In genomic region chr1:150678988-150679387, GRCh38 we compare ENCODE assay signal across 2 cellular contexts.
TF ChIP-seq lines count a peak whose summit lies in the region.

No MANE protein-coding gene starts in this region.

TF ChIP-seq in HepG2, 621 proteins besides CTCF, POLR2A, EP300 and RAD21:
- TF ChIP-seq TMF1 (CRISPR knock-in tag; IDR thresholded peaks at IDR 0.05; ENCODE audit: low read depth) (no peak), MAFK (conservative IDR thresholded peaks at IDR 0.05 in 1 of 2, IDR thresholded peaks at IDR 0.05 in 1 of 2; ENCODE audit: low read length in 2 of 2) (peak; percentile 50 to 56; a peak in 3 of 4 replicates), MAFF (IDR thresholded peaks at IDR 0.05; ENCODE audit: low read depth, low read length) (peak; percentile 42; the same call in 1 of the 2 replicates)

TF ChIP-seq in WTC11, 78 proteins besides CTCF, POLR2A, EP300 and RAD21:
- no peak for TF ChIP-seq MXD4 (CRISPR knock-in tag; IDR thresholded peaks at IDR 0.05; ENCODE audit: borderline replicate concordance)
- TF ChIP-seq MLX (CRISPR knock-in tag; IDR thresholded peaks at IDR 0.05) = no peak
- no peak for TF ChIP-seq ZNF219 (CRISPR knock-in tag; IDR thresholded peaks at IDR 0.05; ENCODE audit: borderline replicate concordance)
- TF ChIP-seq FOXP1 (CRISPR knock-in tag; IDR thresholded peaks at IDR 0.05; ENCODE audit: borderline replicate concordance) = no peak
- TF ChIP-seq ZBTB21 (CRISPR knock-in tag; IDR thresholded peaks at IDR 0.05; ENCODE audit: borderline replicate concordance) = no peak
- no peak for TF ChIP-seq ZMAT4 (CRISPR knock-in tag; IDR thresholded peaks at IDR 0.05)
- TF ChIP-seq GTF2I (CRISPR knock-in tag; conservative IDR thresholded peaks at IDR 0.05) = no peak
- TF ChIP-seq GABPB1 (CRISPR knock-in tag; IDR thresholded peaks at IDR 0.05) = no peak
- TF ChIP-seq ZNF512 (CRISPR knock-in tag; IDR thresholded peaks at IDR 0.05; ENCODE audit: borderline replicate concordance) = no peak
- no peak for TF ChIP-seq ZNF423 (CRISPR knock-in tag; IDR thresholded peaks at IDR 0.05)
- no peak for TF ChIP-seq ELF4 (CRISPR knock-in tag; IDR thresholded peaks at IDR 0.05; ENCODE audit: low read depth)
- no peak for TF ChIP-seq ZSCAN18 (CRISPR knock-in tag; IDR thresholded peaks at IDR 0.05)
- TF ChIP-seq PRDM15 (CRISPR knock-in tag; IDR thresholded peaks at IDR 0.05) = no peak
- TF ChIP-seq ETV6 (CRISPR knock-in tag; IDR thresholded peaks at IDR 0.05) = no peak
- no peak for TF ChIP-seq SMAD3 (CRISPR knock-in tag; IDR thresholded peaks at IDR 0.05; ENCODE audit: borderline replicate concordance)
- no peak for TF ChIP-seq ERG (CRISPR knock-in tag; IDR thresholded peaks at IDR 0.05)
- no peak for TF ChIP-seq SMAD4 (CRISPR knock-in tag; IDR thresholded peaks at IDR 0.05)
- no peak for TF ChIP-seq RORB (CRISPR knock-in tag; IDR thresholded peaks at IDR 0.05)
- TF ChIP-seq PRRX2 (CRISPR knock-in tag; IDR thresholded peaks at IDR 0.05) = no peak
